16 cellular contexts compared by ENCODE assay signal in the genomic region with DNA sequence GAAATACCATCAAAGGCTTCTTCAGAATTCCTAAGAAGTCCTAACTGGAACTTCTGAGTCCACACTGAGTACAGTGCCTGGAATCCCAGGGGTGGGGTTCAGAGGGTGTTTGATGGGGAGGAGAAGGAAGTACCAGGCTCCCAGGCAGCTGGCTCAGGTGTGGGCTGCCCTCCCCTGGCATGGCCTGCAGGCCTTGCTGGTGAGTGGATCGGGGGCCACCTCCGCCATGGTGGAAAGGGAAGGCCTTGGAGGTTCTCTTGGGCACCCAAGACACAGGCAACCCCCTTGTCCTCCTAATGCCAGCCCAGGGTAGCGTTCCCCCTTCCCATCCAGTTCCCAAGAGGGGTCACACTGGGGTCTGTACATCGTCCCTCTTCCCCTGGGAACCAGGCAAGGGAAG. TPM values are rescaled to one million over a fixed set of nuclear protein-coding genes. Genes with fewer than 3 reads are reported as not detected.
"Had no signal": no experiment of that assay in that cellular context is flagged by ENCODE, and none has a peak within 500 bp of the region (broad histone marks: within the 10 kb centered on the region; RNA-seq: fewer than 3 reads in every experiment).

No MANE protein-coding gene starts in this region.

- DNase-seq: activated CD4-positive, alpha-beta T cell treated with anti-CD3 and anti-CD28 coated beads, Interleukin-2, amount 50 U/mL, for 4 hours; activated effector memory CD4-positive, alpha-beta T cell treated with anti-CD3 and anti-CD28 coated beads, Interleukin-2, amount 50 U/mL, for 16 hours; activated naive CD4-positive, alpha-beta T cell treated with anti-CD3 and anti-CD28 coated beads, Interleukin-2, amount 10 ng/mL, durations not matched to agents 7 days and 5 days; activated T-cell treated with anti-CD3 and anti-CD28 coated beads, Interleukin-2, amount 50 U/mL, for 72 hours; effector memory CD4-positive, alpha-beta T cell; gastrocnemius medialis; hypothalamus; sigmoid colon; stimulated activated CD4-positive, alpha-beta T cell treated with anti-CD3 and anti-CD28 coated beads, Interleukin-4, amount 100 ng/mL, for 1 hour; T-helper 1 cell had no signal

- H3K27ac ChIP-seq: cardiac muscle cell, gastrocnemius medialis, sigmoid colon had no signal

- FAIRE-seq: endothelial cell of umbilical vein, TTC549, urothelium cell line had no signal

- H3K4me3 ChIP-seq: cardiac muscle cell, gastrocnemius medialis, sigmoid colon, tibial nerve had no signal

- H3K36me3 ChIP-seq: cardiac muscle cell, gastrocnemius medialis, sigmoid colon, tibial nerve had no signal

- H3K9me3 ChIP-seq: gastrocnemius medialis, sigmoid colon, tibial nerve had no signal

- H3K27me3 ChIP-seq: cardiac muscle cell, gastrocnemius medialis, sigmoid colon, tibial nerve had no signal

RNA-seq across cellular contexts. Expression of a gene that starts 26.8 kb away (rescaled TPM):
- polyA plus RNA-seq: cardiac muscle cell, neural cell had no signal
